Comparison of ENCODE assay signal across 1 cellular context in genomic region chr6:30730611-30731435, GRCh38.
TF ChIP-seq lines count a peak whose summit lies in the region.

No MANE protein-coding gene starts in this region.

TF ChIP-seq in H1, 55 proteins besides CTCF, POLR2A, EP300 and RAD21:
- TF ChIP-seq MAFK (IDR thresholded peaks at IDR 0.05; ENCODE audit: low read depth, low read length), result no peak
- peak; percentile 39; the same call in 1 of the 2 replicates for TF ChIP-seq MAX (IDR thresholded peaks at IDR 0.05)
TF ChIP-seq in H1: peak in this region for 1.
